In the genomic region with DNA sequence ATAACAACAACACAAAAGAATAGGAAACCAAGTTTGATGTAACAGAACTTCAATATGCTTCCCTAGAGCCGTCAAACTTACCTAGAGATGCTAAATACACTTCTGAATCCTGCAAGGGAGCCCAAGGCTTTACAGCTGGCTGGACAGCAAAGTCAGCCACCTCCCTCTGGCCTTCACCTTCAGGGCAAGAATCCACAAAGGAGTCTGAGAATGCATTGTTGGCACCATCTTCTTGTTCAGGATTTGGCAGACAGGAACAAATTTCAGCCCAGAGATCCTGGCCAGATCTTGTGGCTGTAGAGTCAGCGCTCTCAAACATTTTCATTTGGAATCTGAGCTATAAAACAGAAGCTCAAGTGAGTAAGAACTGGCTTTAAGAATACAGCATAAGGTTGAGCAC, we compare ENCODE assay signal across 28 cellular contexts. TPM values are rescaled to one million over a fixed set of nuclear protein-coding genes. Genes with fewer than 3 reads are reported as not detected.
DNase-seq lines count a peak whose midpoint lies in the region; ATAC-seq and TF ChIP-seq lines count a peak whose summit lies in the region.
"Had no signal": no experiment of that assay in that cellular context is flagged by ENCODE, and none has a peak within 500 bp of the region (broad histone marks: within the 10 kb centered on the region; RNA-seq: fewer than 3 reads in every experiment).

No MANE protein-coding gene starts in this region.

- peak; percentile 37 to 58 for DNase-seq in T47D (ENCODE audit: low read depth in 1 of 2, low spot score in 1 of 2)
- no peak for DNase-seq in breast epithelium (ENCODE audit: low spot score in 2 of 2)
- DNase-seq in T-cell, result no peak
- DNase-seq in immature natural killer cell, result no peak
- no peak for DNase-seq in stimulated activated naive B cell treated with anti-CD40 and anti-IgM and Interleukin-4, amounts not matched to agents 10 μg/mL and 1 μg/mL and 100 μg/mL, for 72 hours
- DNase-seq in hypothalamus (lab: John Stamatoyannopoulos, UW), result no peak
- DNase-seq: activated gamma-delta T cell treated with Interleukin-2 at 50 U/mL for 16 hours; amygdala; BE2C; Calu3; DMS79 treated with DMSO at 0.1 percent for 48 hours; effector memory CD4-positive, alpha-beta T cell; erythroblast; heart right ventricle; MG63; NCI-H1417; NCI-H2081; NCI-H82; OCI-M1; stimulated activated CD4-positive, alpha-beta T cell treated with anti-CD3 and anti-CD28 coated beads, Interleukin-2, amount 100 ng/mL, for 24 hours had no signal

- no peak overlapping the region for H3K27ac ChIP-seq in breast epithelium
- H3K27ac ChIP-seq: coronary artery, heart right ventricle, SK-N-MC had no signal

- H3K36me3 Mint-ChIP-seq in T-cell (peaks cover 33% of the 10 kb centered on the region), immature natural killer cell (peaks cover 0 to 5% (median 4%) of the 10 kb centered on the region in 3 donors)
- peaks cover 7 to 40% of the 10 kb centered on the region in 2 donors for H3K36me3 Mint-ChIP-seq in stimulated activated naive B cell treated with anti-CD40 and anti-IgM and Interleukin-4, amounts not matched to agents 10 μg/mL and 1 μg/mL and 100 μg/mL, for 72 hours

- no peaks in the 10 kb centered on the region for H3K36me3 ChIP-seq in breast epithelium

- no peaks in the 10 kb centered on the region for H3K27me3 ChIP-seq in breast epithelium
- H3K27me3 ChIP-seq: BE2C, heart right ventricle, MG63 had no signal

- TF ChIP-seq CTCF in breast epithelium (IDR thresholded peaks at IDR 0.05), result no peak

- peaks cover 0 to 3% of the 10 kb centered on the region in 2 donors for H3K4me1 ChIP-seq in breast epithelium
- H3K4me1 ChIP-seq: BE2C had no signal

- H3K27me3 Mint-ChIP-seq in T-cell (no peaks in the 10 kb centered on the region), immature natural killer cell (ENCODE audit: low read depth in 3 of 3) (peaks cover 8 to 9% (median 8%) of the 10 kb centered on the region in 3 donors)
- H3K27me3 Mint-ChIP-seq in stimulated activated naive B cell treated with anti-CD40 and anti-IgM and Interleukin-4, amounts not matched to agents 10 μg/mL and 1 μg/mL and 100 μg/mL, for 72 hours, result no peaks in the 10 kb centered on the region

- intact Hi-C loops in breast epithelium (cut with DNase I; ENCODE audit: low total_unique reads), result no loop called here

- CTCF ChIA-PET in T-cell (lab: Charles Lee), result no interaction called here

- peak overlapping the region in 2 of 3 donors; percentile 13 to 39 for H3K4me3 Mint-ChIP-seq in T-cell
- peak overlapping the region in 4 of 5 donors; percentile 15 to 53 (median 46) for H3K4me3 Mint-ChIP-seq in immature natural killer cell
- no peak overlapping the region for H3K4me3 Mint-ChIP-seq in stimulated activated naive B cell treated with anti-CD40 and anti-IgM and Interleukin-4, amounts not matched to agents 10 μg/mL and 1 μg/mL and 100 μg/mL, for 72 hours

- in situ Hi-C loops in T47D (cut with HindIII; ENCODE audit: low pct_unique_long_range_greater_than_20kb, low sequenced_read_pairs), result no loop called here

- TF ChIP-seq POLR2A in breast epithelium (IDR thresholded peaks at IDR 0.05), result no peak

- ATAC-seq in T-cell (replicated peaks in 1 of 4) (no peak), HG03469 (IDR thresholded peaks at IDR 0.05; ENCODE audit: unreplicated experiment) (no peak), GM21717 (IDR thresholded peaks at IDR 0.05; ENCODE audit: unreplicated experiment) (no peak)
- ATAC-seq in stimulated activated naive B cell treated with anti-CD40 and anti-IgM and Interleukin-4, amounts not matched to agents 10 μg/mL and 1 μg/mL and 100 μg/mL, for 72 hours (replicated peaks), result no peak
- ATAC-seq: heart right ventricle had no signal

- H3K27ac Mint-ChIP-seq in T-cell (no peak overlapping the region), immature natural killer cell (peak overlapping the region; percentile 35 to 97 (median 49))
- peak overlapping the region; percentile 9 for H3K27ac Mint-ChIP-seq in stimulated activated naive B cell treated with anti-CD40 and anti-IgM and Interleukin-4, amounts not matched to agents 10 μg/mL and 1 μg/mL and 100 μg/mL, for 72 hours
- H3K27ac Mint-ChIP-seq: T-helper 1 cell treated with Interleukin-12 subunit alpha and Interleukin-12 subunit beta and Interleukin-4 antibody, amounts not matched to agents 30 μg/mL and 1 μg/mL, for 36 hours; type B pancreatic cell had no signal

- POLR2A ChIA-PET in T-cell (lab: Charles Lee), result no interaction called here

- no peak overlapping the region for H3K4me3 ChIP-seq in breast epithelium
- H3K4me3 ChIP-seq: coronary artery, heart right ventricle, lung, MG63, SK-N-MC, smooth muscle cell had no signal

- H3K4me1 Mint-ChIP-seq in T-cell, result peaks cover 62 to 74% (median 67%) of the 10 kb centered on the region in 3 donors
- H3K4me1 Mint-ChIP-seq in immature natural killer cell, result peaks cover 40 to 49% of the 10 kb centered on the region in 2 donors
- peaks cover 46 to 73% of the 10 kb centered on the region in 2 donors for H3K4me1 Mint-ChIP-seq in stimulated activated naive B cell treated with anti-CD40 and anti-IgM and Interleukin-4, amounts not matched to agents 10 μg/mL and 1 μg/mL and 100 μg/mL, for 72 hours

- H3K9me3 Mint-ChIP-seq in T-cell (no peaks in the 10 kb centered on the region), immature natural killer cell (no peaks in the 10 kb centered on the region)
- H3K9me3 Mint-ChIP-seq in stimulated activated naive B cell treated with anti-CD40 and anti-IgM and Interleukin-4, amounts not matched to agents 10 μg/mL and 1 μg/mL and 100 μg/mL, for 72 hours, result peaks cover 0 to 3% of the 10 kb centered on the region in 2 donors
- H3K9me3 Mint-ChIP-seq: T-helper 1 cell treated with Interleukin-12 subunit alpha and Interleukin-12 subunit beta and Interleukin-4 antibody, amounts not matched to agents 30 μg/mL and 1 μg/mL, for 36 hours; type B pancreatic cell had no signal

- no peaks in the 10 kb centered on the region for H3K9me3 ChIP-seq in breast epithelium
- H3K9me3 ChIP-seq: BE2C, heart right ventricle, MG63 had no signal

RNA-seq across cellular contexts. Expression of a gene that starts 2.2 kb away (rescaled TPM):
- total RNA-seq in breast epithelium (10 to 100 TPM; 35.0 to 42.3 (median 36.4) TPM), T-cell (10 to 100 TPM; 19.9 to 31.5 (median 27.2) TPM)
- polyA plus RNA-seq in immature natural killer cell, result 10 to 100 TPM; 31.3 to 65.7 (median 45.7) TPM

RNA-seq across cellular contexts. Expression of a gene that starts 6.4 kb away (rescaled TPM):
- total RNA-seq in breast epithelium (10 to 100 TPM in 1 of 3 donors, 1 to 10 TPM in 2; 5.8 to 12.5 (median 7.2) TPM), T-cell (10 to 100 TPM; 17.4 to 24.7 (median 18.9) TPM)
- polyA plus RNA-seq in immature natural killer cell, result 10 to 100 TPM; 18.9 to 21.2 (median 19.1) TPM

RNA-seq across cellular contexts. Expression of a gene that starts 31.4 kb away (rescaled TPM):
- total RNA-seq in breast epithelium (1 to 10 TPM in 2 of 3 donors, under 1 TPM in 1; 0.66 to 1.8 (median 1.3) TPM), T-cell (1 to 10 TPM in 4 of 5 donors, under 1 TPM in 1; 0.55 to 3.8 (median 1.7) TPM)
- polyA plus RNA-seq in immature natural killer cell, result under 1 TPM in 2 of 3 donors, not detected in 1; 0.20 to 0.38 TPM

Comparison
In these comparisons a context has a peak if more than half of its experiments do, and no peak if none do; other contexts are left out.
1. DNase-seq: peak in T47D (2 of 2); none in breast epithelium (0 of 2), T-cell (0 of 34), immature natural killer cell (0 of 3), stimulated activated naive B cell treated with anti-CD40 and anti-IgM and Interleukin-4, amounts not matched to agents 10 μg/mL and 1 μg/mL and 100 μg/mL, for 72 hours (single experiment) and hypothalamus (0 of 51).
2. H3K27ac Mint-ChIP-seq: peak in immature natural killer cell (6 of 6) and stimulated activated naive B cell treated with anti-CD40 and anti-IgM and Interleukin-4, amounts not matched to agents 10 μg/mL and 1 μg/mL and 100 μg/mL, for 72 hours (single experiment); none in T-cell (0 of 2).
3. H3K4me3 Mint-ChIP-seq: peak in T-cell (2 of 3) and immature natural killer cell (4 of 5); none in stimulated activated naive B cell treated with anti-CD40 and anti-IgM and Interleukin-4, amounts not matched to agents 10 μg/mL and 1 μg/mL and 100 μg/mL, for 72 hours (0 of 2).